Comparison of ENCODE assay signal across 8 cellular contexts in the genomic region with DNA sequence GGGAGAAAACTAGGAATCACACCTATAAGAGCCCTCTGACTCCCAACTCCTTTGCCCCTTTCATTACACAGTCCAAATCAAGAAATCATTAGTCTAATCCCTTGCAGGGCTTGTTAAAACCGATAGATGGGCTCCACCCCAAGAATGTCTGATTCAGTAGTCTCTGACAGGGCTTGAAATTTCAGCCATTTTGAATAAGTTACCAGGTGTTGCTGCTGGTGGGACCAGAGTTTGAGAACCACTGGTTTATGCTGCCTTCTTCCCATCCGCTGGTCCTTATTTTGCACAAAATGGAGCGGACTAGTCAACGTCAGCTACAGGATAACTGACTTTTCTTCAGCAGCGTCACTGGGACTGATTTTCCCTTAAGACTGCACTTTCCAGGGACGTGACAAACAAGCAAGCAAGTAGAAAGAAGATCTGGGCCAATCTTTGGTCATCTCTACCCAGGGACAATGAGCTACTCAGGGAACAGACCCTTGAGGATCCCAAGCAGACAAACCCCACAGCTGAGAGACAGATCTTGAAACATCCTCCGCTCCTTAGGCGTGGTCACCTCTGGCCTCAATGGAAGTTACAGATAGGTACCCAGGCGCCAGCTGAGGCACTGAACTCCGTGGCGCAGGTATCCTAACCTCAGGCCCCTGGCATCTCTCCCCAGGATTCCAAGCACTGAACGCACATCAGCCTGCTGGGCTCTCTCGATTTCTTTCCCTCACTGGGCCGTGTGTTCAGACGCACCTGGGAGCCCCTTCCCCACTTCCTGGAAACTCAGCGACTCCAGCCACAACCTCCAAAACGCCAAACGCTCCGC. TPM values are rescaled to one million over a fixed set of nuclear protein-coding genes. Genes with fewer than 3 reads are reported as not detected.
DNase-seq lines count a peak whose midpoint lies in the region; ATAC-seq, FAIRE-seq and TF ChIP-seq lines count a peak whose summit lies in the region.

No MANE protein-coding gene starts in this region.

- no peak for FAIRE-seq in GM12891 (lab: Jason Lieb, UNC)

- H3K4me1 Mint-ChIP-seq in activated T-helper 1 cell treated with anti-CD3 and anti-CD28 coated beads, Interleukin-12 subunit alpha, Interleukin-12 subunit beta, Interleukin-2, Interleukin-4 antibody, amounts not matched to agents 30 ng/mL and 10 ng/mL and 1 ng/mL, durations not matched to agents 14 hours and 24 hours and 36 hours (ENCODE audit: low read depth) = peaks cover 40% of the 10 kb centered on the region
- H3K4me1 Mint-ChIP-seq in stimulated activated naive CD8-positive, alpha-beta T cell treated with anti-CD3 and anti-CD28 coated beads, Interleukin-15, amount 100 ng/mL, for 72 hours = peaks cover 55% of the 10 kb centered on the region

- H3K27ac Mint-ChIP-seq in activated T-helper 1 cell treated with anti-CD3 and anti-CD28 coated beads, Interleukin-12 subunit alpha, Interleukin-12 subunit beta, Interleukin-2, Interleukin-4 antibody, amounts not matched to agents 30 ng/mL and 10 ng/mL and 1 ng/mL, durations not matched to agents 14 hours and 24 hours and 36 hours = peak overlapping the region; percentile 98
- peak overlapping the region; percentile 99 to 100 for H3K27ac Mint-ChIP-seq in stimulated activated naive CD8-positive, alpha-beta T cell treated with anti-CD3 and anti-CD28 coated beads, Interleukin-15, amount 100 ng/mL, for 72 hours

- H3K9me3 Mint-ChIP-seq in activated T-helper 1 cell treated with anti-CD3 and anti-CD28 coated beads, Interleukin-12 subunit alpha, Interleukin-12 subunit beta, Interleukin-2, Interleukin-4 antibody, amounts not matched to agents 30 ng/mL and 10 ng/mL and 1 ng/mL, durations not matched to agents 14 hours and 24 hours and 36 hours = no peaks in the 10 kb centered on the region
- no peaks in the 10 kb centered on the region for H3K9me3 Mint-ChIP-seq in stimulated activated naive CD8-positive, alpha-beta T cell treated with anti-CD3 and anti-CD28 coated beads, Interleukin-15, amount 100 ng/mL, for 72 hours

- peaks cover 2% of the 10 kb centered on the region for H3K36me3 Mint-ChIP-seq in activated T-helper 1 cell treated with anti-CD3 and anti-CD28 coated beads, Interleukin-12 subunit alpha, Interleukin-12 subunit beta, Interleukin-2, Interleukin-4 antibody, amounts not matched to agents 30 ng/mL and 10 ng/mL and 1 ng/mL, durations not matched to agents 14 hours and 24 hours and 36 hours (ENCODE audit: low read depth)

- intact Hi-C loops in activated T-helper 1 cell treated with anti-CD3 and anti-CD28 coated beads, Interleukin-12 subunit alpha, Interleukin-12 subunit beta, Interleukin-2, Interleukin-4 antibody, amounts not matched to agents 30 ng/mL and 10 ng/mL and 1 ng/mL, durations not matched to agents 14 hours and 24 hours and 36 hours (cut with micrococcal nuclease) = loop anchor here (2.0 to 10.0 kb wide), 5 partner anchors 43 to 1789 kb away; partner anchors contain the start of genes ALKBH2, PPTC7, PWP1 and USP30

- no peak for TF ChIP-seq POLR2A in GM12891 (IDR thresholded peaks at IDR 0.05; ENCODE audit: low read depth, low read length)

- ATAC-seq in stimulated activated naive CD8-positive, alpha-beta T cell treated with anti-CD3 and anti-CD28 coated beads, Interleukin-15, amount 100 ng/mL, for 72 hours = no peak

- no peaks in the 10 kb centered on the region for H3K27me3 Mint-ChIP-seq in activated T-helper 1 cell treated with anti-CD3 and anti-CD28 coated beads, Interleukin-12 subunit alpha, Interleukin-12 subunit beta, Interleukin-2, Interleukin-4 antibody, amounts not matched to agents 30 ng/mL and 10 ng/mL and 1 ng/mL, durations not matched to agents 14 hours and 24 hours and 36 hours (ENCODE audit: insufficient read depth)
- H3K27me3 Mint-ChIP-seq in stimulated activated naive CD8-positive, alpha-beta T cell treated with anti-CD3 and anti-CD28 coated beads, Interleukin-15, amount 100 ng/mL, for 72 hours = no peaks in the 10 kb centered on the region

- peak; percentile 40 for DNase-seq in NCI-H2227 (lab: John Stamatoyannopoulos, UW; ENCODE audit: unreplicated experiment)
- no peak for DNase-seq in NCI-H2227 treated with DMSO at 0.1 percent for 48 hours (lab: John Stamatoyannopoulos, UW)
- DNase-seq in activated T-helper 1 cell treated with anti-CD3 and anti-CD28 coated beads, Interleukin-12 subunit alpha, Interleukin-12 subunit beta, Interleukin-2, Interleukin-4 antibody, amounts not matched to agents 30 ng/mL and 10 ng/mL and 1 ng/mL, durations not matched to agents 14 hours and 24 hours and 36 hours (ENCODE audit: low spot score) = no peak
- DNase-seq in iPS-NIHi11 (ENCODE audit: low spot score) = peak; percentile 26
- DNase-seq in stimulated activated naive CD8-positive, alpha-beta T cell treated with anti-CD3 and anti-CD28 coated beads, Interleukin-15, amount 100 ng/mL, for 72 hours = no peak
- no peak for DNase-seq in NCI-H774 (lab: John Stamatoyannopoulos, UW)
- DNase-seq in GM12891 (ENCODE audit: insufficient read length, low spot score) = no peak
- DNase-seq in NOMO-1 (lab: John Stamatoyannopoulos, UW; ENCODE audit: unreplicated experiment in 2 of 2) = no peak

- peak overlapping the region; percentile 94 for H3K4me3 Mint-ChIP-seq in activated T-helper 1 cell treated with anti-CD3 and anti-CD28 coated beads, Interleukin-12 subunit alpha, Interleukin-12 subunit beta, Interleukin-2, Interleukin-4 antibody, amounts not matched to agents 30 ng/mL and 10 ng/mL and 1 ng/mL, durations not matched to agents 14 hours and 24 hours and 36 hours
- H3K4me3 Mint-ChIP-seq in stimulated activated naive CD8-positive, alpha-beta T cell treated with anti-CD3 and anti-CD28 coated beads, Interleukin-15, amount 100 ng/mL, for 72 hours = peak overlapping the region; percentile 98 to 99

TF ChIP-seq in GM12891, 5 proteins besides CTCF, POLR2A, EP300 and RAD21:
- no peak for TF ChIP-seq POLR2AphosphoS5 (IDR thresholded peaks at IDR 0.05; ENCODE audit: low read depth, low read length)
- no peak for TF ChIP-seq SPI1 (IDR thresholded peaks at IDR 0.05; ENCODE audit: low read depth, low read length)
- no peak for TF ChIP-seq PAX5 (IDR thresholded peaks at IDR 0.05; ENCODE audit: insufficient read depth, low read length, severe bottlenecking)
- no peak for TF ChIP-seq POU2F2 (IDR thresholded peaks at IDR 0.05; ENCODE audit: low read depth, low read length)
- TF ChIP-seq TAF1 (IDR thresholded peaks at IDR 0.05; ENCODE audit: low read depth, low read length) = no peak

RNA-seq across cellular contexts. Expression of gene KCTD10, which starts 0.9 kb away (rescaled TPM):
- 48.3 and 51.2 TPM in 2 replicates for total RNA-seq in activated T-helper 1 cell treated with anti-CD3 and anti-CD28 coated beads, Interleukin-12 subunit alpha, Interleukin-12 subunit beta, Interleukin-2, Interleukin-4 antibody, amounts not matched to agents 30 ng/mL and 10 ng/mL and 1 ng/mL, durations not matched to agents 14 hours and 24 hours and 36 hours
- polyA plus RNA-seq in GM12891 (2012; ENCODE audit: low read depth, missing spikeins) = 18.8 TPM

RNA-seq across cellular contexts. Expression of gene UBE3B, which starts 1.2 kb away (rescaled TPM):
- 28.7 and 29.3 TPM in 2 replicates for total RNA-seq in activated T-helper 1 cell treated with anti-CD3 and anti-CD28 coated beads, Interleukin-12 subunit alpha, Interleukin-12 subunit beta, Interleukin-2, Interleukin-4 antibody, amounts not matched to agents 30 ng/mL and 10 ng/mL and 1 ng/mL, durations not matched to agents 14 hours and 24 hours and 36 hours
- 12.9 TPM for polyA plus RNA-seq in GM12891 (2012; ENCODE audit: low read depth, missing spikeins)

Comparison
In these comparisons a context has a peak if more than half of its experiments do, and no peak if none do; other contexts are left out.
1. DNase-seq: peak in NCI-H2227 (single experiment) and iPS-NIHi11 (single experiment); none in NCI-H2227 treated with DMSO at 0.1 percent for 48 hours (single experiment), activated T-helper 1 cell treated with anti-CD3 and anti-CD28 coated beads, Interleukin-12 subunit alpha, Interleukin-12 subunit beta, Interleukin-2, Interleukin-4 antibody, amounts not matched to agents 30 ng/mL and 10 ng/mL and 1 ng/mL, durations not matched to agents 14 hours and 24 hours and 36 hours (single experiment), stimulated activated naive CD8-positive, alpha-beta T cell treated with anti-CD3 and anti-CD28 coated beads, Interleukin-15, amount 100 ng/mL, for 72 hours (0 of 2), NCI-H774 (single experiment), GM12891 (single experiment) and NOMO-1 (0 of 2).